ENCODE assay signal across 1 cellular context in the genomic region with DNA sequence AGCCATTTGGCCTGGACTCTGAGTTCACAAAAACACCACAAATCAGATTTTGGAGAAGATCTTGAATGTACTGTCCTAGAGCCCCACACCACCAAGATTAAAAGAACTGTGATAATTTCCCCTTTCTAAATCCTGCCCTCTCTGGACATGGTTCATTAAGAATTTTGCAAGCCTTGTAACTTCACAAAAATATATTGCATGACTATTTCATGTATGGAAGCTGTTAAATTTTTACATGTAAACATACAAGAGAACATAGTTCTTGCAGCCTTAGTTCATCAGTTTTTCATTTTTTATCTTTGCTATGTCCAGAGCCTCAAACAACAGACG.
TF ChIP-seq lines count a peak whose summit lies in the region.

No MANE protein-coding gene starts in this region.

TF ChIP-seq in K562, 482 proteins besides CTCF, POLR2A, EP300 and RAD21 (continued from another document):
- TF ChIP-seq, protein P1, sequence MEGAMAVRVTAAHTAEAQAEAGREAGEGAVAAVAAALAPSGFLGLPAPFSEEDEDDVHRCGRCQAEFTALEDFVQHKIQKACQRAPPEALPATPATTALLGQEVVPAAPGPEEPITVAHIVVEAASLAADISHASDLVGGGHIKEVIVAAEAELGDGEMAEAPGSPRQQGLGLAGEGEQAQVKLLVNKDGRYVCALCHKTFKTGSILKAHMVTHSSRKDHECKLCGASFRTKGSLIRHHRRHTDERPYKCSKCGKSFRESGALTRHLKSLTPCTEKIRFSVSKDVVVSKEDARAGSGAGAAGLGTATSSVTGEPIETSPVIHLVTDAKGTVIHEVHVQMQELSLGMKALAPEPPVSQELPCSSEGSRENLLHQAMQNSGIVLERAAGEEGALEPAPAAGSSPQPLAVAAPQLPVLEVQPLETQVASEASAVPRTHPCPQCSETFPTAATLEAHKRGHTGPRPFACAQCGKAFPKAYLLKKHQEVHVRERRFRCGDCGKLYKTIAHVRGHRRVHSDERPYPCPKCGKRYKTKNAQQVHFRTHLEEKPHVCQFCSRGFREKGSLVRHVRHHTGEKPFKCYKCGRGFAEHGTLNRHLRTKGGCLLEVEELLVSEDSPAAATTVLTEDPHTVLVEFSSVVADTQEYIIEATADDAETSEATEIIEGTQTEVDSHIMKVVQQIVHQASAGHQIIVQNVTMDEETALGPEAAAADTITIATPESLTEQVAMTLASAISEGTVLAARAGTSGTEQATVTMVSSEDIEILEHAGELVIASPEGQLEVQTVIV (CRISPR knock-in tag; IDR thresholded peaks at IDR 0.05; ENCODE audit: borderline replicate concordance), result no peak
- TF ChIP-seq KLF1 (tag; IDR thresholded peaks at IDR 0.05) (no peak), CCAR2 (IDR thresholded peaks at IDR 0.05; ENCODE audit: low read depth, low read length) (no peak)
